8 cellular contexts compared by ENCODE assay signal in the genomic region with DNA sequence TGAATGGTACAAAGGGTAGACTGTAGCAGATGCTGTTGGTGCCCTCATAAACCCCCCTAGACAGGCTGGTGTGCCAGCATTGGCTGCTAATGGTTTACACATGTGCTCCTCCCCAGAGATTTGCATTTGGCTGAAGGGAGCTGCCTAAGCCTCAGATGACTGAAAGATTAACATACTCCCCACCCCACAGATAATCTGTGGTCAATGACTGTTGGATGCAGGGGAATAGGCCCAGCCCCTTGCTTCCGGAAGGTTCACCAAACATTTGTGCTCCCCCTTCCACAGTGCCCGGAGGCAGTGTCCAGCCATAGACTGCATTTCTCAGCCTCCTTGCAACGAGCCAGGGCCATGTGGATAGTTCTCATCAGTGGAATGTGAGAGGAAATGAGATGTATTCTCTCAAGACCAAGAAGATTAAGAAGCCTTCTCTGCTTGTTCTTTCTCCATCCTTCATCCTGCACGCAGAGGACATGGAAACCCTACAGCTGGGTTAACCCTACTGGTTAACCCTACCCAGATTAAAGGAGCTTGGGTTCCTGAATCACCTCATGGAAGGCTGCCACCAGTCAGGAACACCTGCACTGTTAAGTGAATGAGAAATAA.
DNase-seq lines count a peak whose midpoint lies in the region; ATAC-seq and TF ChIP-seq lines count a peak whose summit lies in the region.

No MANE protein-coding gene starts in this region.

- TF ChIP-seq POLR2A in lower leg skin (IDR thresholded peaks at IDR 0.05): no peak

- no peaks in the 10 kb centered on the region for H3K27me3 ChIP-seq in Loucy (ENCODE audit: insufficient read depth, low read length, poor library complexity, severe bottlenecking)
- H3K27me3 ChIP-seq in brain microvascular endothelial cell (replicated peaks): no peaks in the 10 kb centered on the region

- peak; percentile 65 for DNase-seq in Daoy (ENCODE audit: low read depth)
- peak; percentile 32 for DNase-seq in brain microvascular endothelial cell
- DNase-seq in CD14-positive monocyte (ENCODE audit: low spot score): no peak
- no peak for DNase-seq in lower leg skin (ENCODE audit: low spot score in 2 of 2)
- no peak for DNase-seq in activated gamma-delta T cell treated with Interleukin-2 at 50 U/mL for 16 hours
- DNase-seq in activated CD4-positive, alpha-beta T cell treated with anti-CD3 and anti-CD28 coated beads, Interleukin-2, amount 50 U/mL, for 48 hours: no peak

- H4K20me1 ChIP-seq in Loucy (ENCODE audit: insufficient read depth, low read length, poor library complexity, severe bottlenecking): no peaks in the 10 kb centered on the region

- H3K36me3 ChIP-seq in Loucy (ENCODE audit: insufficient read depth, low read length): no peaks in the 10 kb centered on the region
- H3K36me3 ChIP-seq in brain microvascular endothelial cell (replicated peaks): no peaks in the 10 kb centered on the region

- no peaks in the 10 kb centered on the region for H3K36me3 Mint-ChIP-seq in CD14-positive monocyte

- H3K27ac Mint-ChIP-seq in CD14-positive monocyte: peak overlapping the region in 1 of 7 donors; percentile 41

- TF ChIP-seq CTCF in Loucy (conservative IDR thresholded peaks at IDR 0.05; ENCODE audit: low read length): no peak
- TF ChIP-seq CTCF in brain microvascular endothelial cell (IDR thresholded peaks at IDR 0.05; ENCODE audit: low read depth, low read length, missing control alignments): no peak
- no peak for TF ChIP-seq CTCF in CD14-positive monocyte (IDR thresholded peaks at IDR 0.05)
- TF ChIP-seq CTCF in lower leg skin (IDR thresholded peaks at IDR 0.05): no peak

- no peak overlapping the region for H3K4me3 Mint-ChIP-seq in CD14-positive monocyte

- WGBS in lower leg skin, 2 donors: 11 to 51% methylated on average over 3 to 4 of the region's 4 CpGs

- H3K9ac ChIP-seq in Loucy (ENCODE audit: low read depth, low read length, poor library complexity, severe bottlenecking): peak overlapping the region; percentile 64

- H3K4me1 ChIP-seq in Loucy (ENCODE audit: insufficient read depth, low read length, poor library complexity, severe bottlenecking): peaks cover 19% of the 10 kb centered on the region

- H2AFZ ChIP-seq in Loucy (ENCODE audit: low read length): no peak overlapping the region

- H3K9me3 Mint-ChIP-seq in CD14-positive monocyte: peaks cover 0 to 3% (median 0%) of the 10 kb centered on the region in 7 donors

- no peak overlapping the region for H3K27ac ChIP-seq in brain microvascular endothelial cell

- H3K4me3 ChIP-seq in Loucy (ENCODE audit: low read length, poor library complexity, severe bottlenecking) (peak overlapping the region; percentile 68), brain microvascular endothelial cell (ENCODE audit: low read depth, low read length) (no peak overlapping the region), lower leg skin (ENCODE audit: low read depth, poor library complexity, severe bottlenecking) (no peak overlapping the region)

- H3K9me2 ChIP-seq in Loucy (replicated peaks; ENCODE audit: low read depth, low read length): no peaks in the 10 kb centered on the region

- intact Hi-C loops in CD14-positive monocyte (cut with micrococcal nuclease): no loop called here
- intact Hi-C loops in lower leg skin (cut with DNase I; ENCODE audit: low total_unique reads): no loop called here

- H3K4me1 Mint-ChIP-seq in CD14-positive monocyte: peaks cover 27% of the 10 kb centered on the region

- H3K4me2 ChIP-seq in Loucy (ENCODE audit: low read depth, low read length, poor library complexity, severe bottlenecking): peak overlapping the region; percentile 97

- ATAC-seq in GM21619 (IDR thresholded peaks at IDR 0.05; ENCODE audit: unreplicated experiment): peak; percentile 68

- peaks cover 2% of the 10 kb centered on the region; the same call in 1 of the 2 replicates for H3K79me2 ChIP-seq in Loucy (ENCODE audit: insufficient read depth, low read length)

- no peaks in the 10 kb centered on the region for H3K9me3 ChIP-seq in Loucy (ENCODE audit: insufficient read depth, low read depth, low read length)

- no peaks in the 10 kb centered on the region for H3F3A ChIP-seq in Loucy (ENCODE audit: low read depth)

- H3K27me3 Mint-ChIP-seq in CD14-positive monocyte (ENCODE audit: low read depth in 3 of 3): peaks cover 0 to 2% (median 0%) of the 10 kb centered on the region in 3 donors

- in situ Hi-C loops in brain microvascular endothelial cell (cut with HindIII; ENCODE audit: low pct_ligation_motif_present, low sequenced_read_pairs): no loop called here

Comparison
In these comparisons a context has a peak if more than half of its experiments do, and no peak if none do; other contexts are left out.
1. DNase-seq: peak in Daoy (single experiment) and brain microvascular endothelial cell (single experiment); none in CD14-positive monocyte (single experiment), lower leg skin (0 of 2), activated gamma-delta T cell treated with Interleukin-2 at 50 U/mL for 16 hours (single experiment) and activated CD4-positive, alpha-beta T cell treated with anti-CD3 and anti-CD28 coated beads, Interleukin-2, amount 50 U/mL, for 48 hours (0 of 2).